1 cellular context compared by ENCODE assay signal in the genomic region with DNA sequence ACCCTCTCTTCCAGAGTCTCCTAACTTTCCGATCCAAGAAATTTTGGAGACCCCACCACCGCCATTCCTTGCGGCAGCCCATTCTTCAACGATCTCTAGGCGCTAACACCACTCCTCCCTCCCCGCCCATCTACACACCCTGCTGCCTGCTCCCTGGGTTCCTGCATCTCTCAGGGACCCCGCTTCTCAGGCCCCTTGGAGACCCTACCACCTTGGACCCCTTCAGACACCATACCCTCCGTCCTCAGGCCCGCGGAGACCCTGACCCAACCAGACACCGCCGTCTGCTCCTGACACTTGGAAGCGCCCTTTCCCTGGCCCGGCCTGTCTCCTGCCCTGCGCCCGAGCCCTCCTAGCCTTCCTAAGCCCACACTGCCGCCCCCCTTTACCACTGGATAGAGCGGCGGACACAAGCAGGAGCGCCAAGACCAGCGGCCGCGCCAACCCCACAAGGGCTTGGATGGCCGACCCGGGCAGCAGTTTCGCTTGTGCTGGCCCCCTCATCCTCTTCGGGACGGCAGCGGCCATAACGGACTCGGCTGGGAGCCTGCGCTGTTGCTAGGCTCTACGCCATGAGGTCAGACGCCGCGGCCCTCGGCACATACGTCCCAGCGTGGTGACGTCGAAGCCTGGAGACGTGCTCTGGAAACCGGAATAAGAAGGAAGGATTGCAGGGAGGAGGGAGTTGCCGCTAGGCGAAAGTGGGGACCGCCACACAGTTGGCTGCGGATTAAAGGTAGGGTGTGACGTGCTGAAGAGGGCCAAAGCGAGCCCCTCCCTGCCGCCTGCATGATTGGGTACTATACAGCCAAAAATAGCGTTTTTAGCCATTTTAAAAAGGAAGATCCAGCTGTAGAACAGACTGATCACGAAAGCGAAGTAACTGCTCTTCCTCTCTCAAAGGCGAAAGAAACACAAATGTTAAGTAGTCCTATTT.
A peak's percentile ranks its signal among the peaks of the same experiment; 100 is the strongest.
TF ChIP-seq lines count a peak whose summit lies in the region.

C5orf15 (minus strand) TSS at position 569 of the 937 bp plus-strand sequence; CDS start at position 528, 41 bp downstream.

TF ChIP-seq in K562, 482 proteins besides CTCF, POLR2A, EP300 and RAD21 (continued from another document and continues in another):
- TF ChIP-seq, protein P1, sequence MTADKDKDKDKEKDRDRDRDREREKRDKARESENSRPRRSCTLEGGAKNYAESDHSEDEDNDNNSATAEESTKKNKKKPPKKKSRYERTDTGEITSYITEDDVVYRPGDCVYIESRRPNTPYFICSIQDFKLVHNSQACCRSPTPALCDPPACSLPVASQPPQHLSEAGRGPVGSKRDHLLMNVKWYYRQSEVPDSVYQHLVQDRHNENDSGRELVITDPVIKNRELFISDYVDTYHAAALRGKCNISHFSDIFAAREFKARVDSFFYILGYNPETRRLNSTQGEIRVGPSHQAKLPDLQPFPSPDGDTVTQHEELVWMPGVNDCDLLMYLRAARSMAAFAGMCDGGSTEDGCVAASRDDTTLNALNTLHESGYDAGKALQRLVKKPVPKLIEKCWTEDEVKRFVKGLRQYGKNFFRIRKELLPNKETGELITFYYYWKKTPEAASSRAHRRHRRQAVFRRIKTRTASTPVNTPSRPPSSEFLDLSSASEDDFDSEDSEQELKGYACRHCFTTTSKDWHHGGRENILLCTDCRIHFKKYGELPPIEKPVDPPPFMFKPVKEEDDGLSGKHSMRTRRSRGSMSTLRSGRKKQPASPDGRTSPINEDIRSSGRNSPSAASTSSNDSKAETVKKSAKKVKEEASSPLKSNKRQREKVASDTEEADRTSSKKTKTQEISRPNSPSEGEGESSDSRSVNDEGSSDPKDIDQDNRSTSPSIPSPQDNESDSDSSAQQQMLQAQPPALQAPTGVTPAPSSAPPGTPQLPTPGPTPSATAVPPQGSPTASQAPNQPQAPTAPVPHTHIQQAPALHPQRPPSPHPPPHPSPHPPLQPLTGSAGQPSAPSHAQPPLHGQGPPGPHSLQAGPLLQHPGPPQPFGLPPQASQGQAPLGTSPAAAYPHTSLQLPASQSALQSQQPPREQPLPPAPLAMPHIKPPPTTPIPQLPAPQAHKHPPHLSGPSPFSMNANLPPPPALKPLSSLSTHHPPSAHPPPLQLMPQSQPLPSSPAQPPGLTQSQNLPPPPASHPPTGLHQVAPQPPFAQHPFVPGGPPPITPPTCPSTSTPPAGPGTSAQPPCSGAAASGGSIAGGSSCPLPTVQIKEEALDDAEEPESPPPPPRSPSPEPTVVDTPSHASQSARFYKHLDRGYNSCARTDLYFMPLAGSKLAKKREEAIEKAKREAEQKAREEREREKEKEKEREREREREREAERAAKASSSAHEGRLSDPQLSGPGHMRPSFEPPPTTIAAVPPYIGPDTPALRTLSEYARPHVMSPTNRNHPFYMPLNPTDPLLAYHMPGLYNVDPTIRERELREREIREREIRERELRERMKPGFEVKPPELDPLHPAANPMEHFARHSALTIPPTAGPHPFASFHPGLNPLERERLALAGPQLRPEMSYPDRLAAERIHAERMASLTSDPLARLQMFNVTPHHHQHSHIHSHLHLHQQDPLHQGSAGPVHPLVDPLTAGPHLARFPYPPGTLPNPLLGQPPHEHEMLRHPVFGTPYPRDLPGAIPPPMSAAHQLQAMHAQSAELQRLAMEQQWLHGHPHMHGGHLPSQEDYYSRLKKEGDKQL (CRISPR knock-in tag; IDR thresholded peaks at IDR 0.05; ENCODE audit: borderline replicate concordance): no peak
- no peak for TF ChIP-seq MTA2 (IDR thresholded peaks at IDR 0.05; ENCODE audit: low read depth)
- no peak; the same call in 1 of the 2 replicates for TF ChIP-seq ZBTB7A (IDR thresholded peaks at IDR 0.05; ENCODE audit: borderline replicate concordance, control insufficient read depth, low read depth, low read length)
- TF ChIP-seq, protein P2, sequence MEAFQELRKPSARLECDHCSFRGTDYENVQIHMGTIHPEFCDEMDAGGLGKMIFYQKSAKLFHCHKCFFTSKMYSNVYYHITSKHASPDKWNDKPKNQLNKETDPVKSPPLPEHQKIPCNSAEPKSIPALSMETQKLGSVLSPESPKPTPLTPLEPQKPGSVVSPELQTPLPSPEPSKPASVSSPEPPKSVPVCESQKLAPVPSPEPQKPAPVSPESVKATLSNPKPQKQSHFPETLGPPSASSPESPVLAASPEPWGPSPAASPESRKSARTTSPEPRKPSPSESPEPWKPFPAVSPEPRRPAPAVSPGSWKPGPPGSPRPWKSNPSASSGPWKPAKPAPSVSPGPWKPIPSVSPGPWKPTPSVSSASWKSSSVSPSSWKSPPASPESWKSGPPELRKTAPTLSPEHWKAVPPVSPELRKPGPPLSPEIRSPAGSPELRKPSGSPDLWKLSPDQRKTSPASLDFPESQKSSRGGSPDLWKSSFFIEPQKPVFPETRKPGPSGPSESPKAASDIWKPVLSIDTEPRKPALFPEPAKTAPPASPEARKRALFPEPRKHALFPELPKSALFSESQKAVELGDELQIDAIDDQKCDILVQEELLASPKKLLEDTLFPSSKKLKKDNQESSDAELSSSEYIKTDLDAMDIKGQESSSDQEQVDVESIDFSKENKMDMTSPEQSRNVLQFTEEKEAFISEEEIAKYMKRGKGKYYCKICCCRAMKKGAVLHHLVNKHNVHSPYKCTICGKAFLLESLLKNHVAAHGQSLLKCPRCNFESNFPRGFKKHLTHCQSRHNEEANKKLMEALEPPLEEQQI (IDR thresholded peaks at IDR 0.05): no peak
- no peak for TF ChIP-seq NCOA4 (IDR thresholded peaks at IDR 0.05; ENCODE audit: partially characterized antibody)
- no peak for TF ChIP-seq CEBPB (tag; IDR thresholded peaks at IDR 0.05)
- no peak for TF ChIP-seq FOSL1 (tag; conservative IDR thresholded peaks at IDR 0.05)
- TF ChIP-seq ZNF507 (tag; conservative IDR thresholded peaks at IDR 0.05): no peak
- 0 out of 2 replicates have a peak, but pooled peaks have one; percentile 10 for TF ChIP-seq BCOR (IDR thresholded peaks at IDR 0.05)
- TF ChIP-seq, protein P3, sequence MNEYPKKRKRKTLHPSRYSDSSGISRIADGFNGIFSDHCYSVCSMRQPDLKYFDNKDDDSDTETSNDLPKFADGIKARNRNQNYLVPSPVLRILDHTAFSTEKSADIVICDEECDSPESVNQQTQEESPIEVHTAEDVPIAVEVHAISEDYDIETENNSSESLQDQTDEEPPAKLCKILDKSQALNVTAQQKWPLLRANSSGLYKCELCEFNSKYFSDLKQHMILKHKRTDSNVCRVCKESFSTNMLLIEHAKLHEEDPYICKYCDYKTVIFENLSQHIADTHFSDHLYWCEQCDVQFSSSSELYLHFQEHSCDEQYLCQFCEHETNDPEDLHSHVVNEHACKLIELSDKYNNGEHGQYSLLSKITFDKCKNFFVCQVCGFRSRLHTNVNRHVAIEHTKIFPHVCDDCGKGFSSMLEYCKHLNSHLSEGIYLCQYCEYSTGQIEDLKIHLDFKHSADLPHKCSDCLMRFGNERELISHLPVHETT (CRISPR knock-in tag; conservative IDR thresholded peaks at IDR 0.05 in 1 of 2, IDR thresholded peaks at IDR 0.05 in 1 of 2): no peak
- TF ChIP-seq RB1 (IDR thresholded peaks at IDR 0.05; ENCODE audit: low read depth): peak; percentile 66
- TF ChIP-seq MAFK (IDR thresholded peaks at IDR 0.05; ENCODE audit: low read length): no peak
- no peak for TF ChIP-seq HNRNPUL1 (IDR thresholded peaks at IDR 0.05; ENCODE audit: low read length)
- no peak for TF ChIP-seq ZFP30 (CRISPR knock-in tag; IDR thresholded peaks at IDR 0.05; ENCODE audit: borderline replicate concordance)
- TF ChIP-seq, protein P4, sequence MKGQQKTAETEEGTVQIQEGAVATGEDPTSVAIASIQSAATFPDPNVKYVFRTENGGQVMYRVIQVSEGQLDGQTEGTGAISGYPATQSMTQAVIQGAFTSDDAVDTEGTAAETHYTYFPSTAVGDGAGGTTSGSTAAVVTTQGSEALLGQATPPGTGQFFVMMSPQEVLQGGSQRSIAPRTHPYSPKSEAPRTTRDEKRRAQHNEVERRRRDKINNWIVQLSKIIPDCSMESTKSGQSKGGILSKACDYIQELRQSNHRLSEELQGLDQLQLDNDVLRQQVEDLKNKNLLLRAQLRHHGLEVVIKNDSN (CRISPR knock-in tag; IDR thresholded peaks at IDR 0.05): peak; percentile 34; the same call in 1 of the 2 replicates
- TF ChIP-seq GATA2 (CRISPR knock-in tag; IDR thresholded peaks at IDR 0.05): no peak
- TF ChIP-seq CAMTA2 (CRISPR knock-in tag; conservative IDR thresholded peaks at IDR 0.05): no peak
- TF ChIP-seq JUNB (CRISPR knock-in tag; conservative IDR thresholded peaks at IDR 0.05): no peak
- TF ChIP-seq IRF9 (tag; IDR thresholded peaks at IDR 0.05): no peak
- no peak for TF ChIP-seq GATAD2B (IDR thresholded peaks at IDR 0.05; ENCODE audit: borderline replicate concordance)
- TF ChIP-seq, protein P5, sequence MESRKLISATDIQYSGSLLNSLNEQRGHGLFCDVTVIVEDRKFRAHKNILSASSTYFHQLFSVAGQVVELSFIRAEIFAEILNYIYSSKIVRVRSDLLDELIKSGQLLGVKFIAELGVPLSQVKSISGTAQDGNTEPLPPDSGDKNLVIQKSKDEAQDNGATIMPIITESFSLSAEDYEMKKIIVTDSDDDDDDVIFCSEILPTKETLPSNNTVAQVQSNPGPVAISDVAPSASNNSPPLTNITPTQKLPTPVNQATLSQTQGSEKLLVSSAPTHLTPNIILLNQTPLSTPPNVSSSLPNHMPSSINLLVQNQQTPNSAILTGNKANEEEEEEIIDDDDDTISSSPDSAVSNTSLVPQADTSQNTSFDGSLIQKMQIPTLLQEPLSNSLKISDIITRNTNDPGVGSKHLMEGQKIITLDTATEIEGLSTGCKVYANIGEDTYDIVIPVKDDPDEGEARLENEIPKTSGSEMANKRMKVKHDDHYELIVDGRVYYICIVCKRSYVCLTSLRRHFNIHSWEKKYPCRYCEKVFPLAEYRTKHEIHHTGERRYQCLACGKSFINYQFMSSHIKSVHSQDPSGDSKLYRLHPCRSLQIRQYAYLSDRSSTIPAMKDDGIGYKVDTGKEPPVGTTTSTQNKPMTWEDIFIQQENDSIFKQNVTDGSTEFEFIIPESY (CRISPR knock-in tag; IDR thresholded peaks at IDR 0.05): no peak
- no peak for TF ChIP-seq MLX (CRISPR knock-in tag; conservative IDR thresholded peaks at IDR 0.05)
- TF ChIP-seq CREBBP (IDR thresholded peaks at IDR 0.05; ENCODE audit: low read depth, low read length): no peak
- no peak for TF ChIP-seq BDP1 (IDR thresholded peaks at IDR 0.05; ENCODE audit: insufficient read depth, insufficient read length)
- peak; percentile 79 for TF ChIP-seq JUND (IDR thresholded peaks at IDR 0.05; ENCODE audit: borderline replicate concordance, low read depth, low read length)
- peak; percentile 26; the same call in 1 of the 3 replicates for TF ChIP-seq JUND (tag; IDR thresholded peaks at IDR 0.05; ENCODE audit: borderline replicate concordance, low read depth, low read length)
- TF ChIP-seq MNT (conservative IDR thresholded peaks at IDR 0.05): peak; percentile 84 to 90
- TF ChIP-seq ARID2 (IDR thresholded peaks at IDR 0.05): no peak
- TF ChIP-seq OTX1 (CRISPR knock-in tag; IDR thresholded peaks at IDR 0.05): no peak
- TF ChIP-seq, protein P6, sequence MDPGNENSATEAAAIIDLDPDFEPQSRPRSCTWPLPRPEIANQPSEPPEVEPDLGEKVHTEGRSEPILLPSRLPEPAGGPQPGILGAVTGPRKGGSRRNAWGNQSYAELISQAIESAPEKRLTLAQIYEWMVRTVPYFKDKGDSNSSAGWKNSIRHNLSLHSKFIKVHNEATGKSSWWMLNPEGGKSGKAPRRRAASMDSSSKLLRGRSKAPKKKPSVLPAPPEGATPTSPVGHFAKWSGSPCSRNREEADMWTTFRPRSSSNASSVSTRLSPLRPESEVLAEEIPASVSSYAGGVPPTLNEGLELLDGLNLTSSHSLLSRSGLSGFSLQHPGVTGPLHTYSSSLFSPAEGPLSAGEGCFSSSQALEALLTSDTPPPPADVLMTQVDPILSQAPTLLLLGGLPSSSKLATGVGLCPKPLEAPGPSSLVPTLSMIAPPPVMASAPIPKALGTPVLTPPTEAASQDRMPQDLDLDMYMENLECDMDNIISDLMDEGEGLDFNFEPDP (CRISPR knock-in tag; IDR thresholded peaks at IDR 0.05): 0 out of 2 replicates have a peak, but pooled peaks have one; percentile 34
- no peak for TF ChIP-seq PHF21A (IDR thresholded peaks at IDR 0.05; ENCODE audit: borderline replicate concordance, low read depth)
- no peak for TF ChIP-seq ZNF197 (CRISPR knock-in tag; IDR thresholded peaks at IDR 0.05; ENCODE audit: low read depth)
- TF ChIP-seq BRCA1 (IDR thresholded peaks at IDR 0.05): no peak
- TF ChIP-seq BRCA1 (CRISPR knock-in tag; IDR thresholded peaks at IDR 0.05): no peak
- TF ChIP-seq CBFB (CRISPR knock-in tag; IDR thresholded peaks at IDR 0.05): no peak
- TF ChIP-seq CBX2 (IDR thresholded peaks at IDR 0.05; ENCODE audit: insufficient read depth, low read length, poor library complexity, severe bottlenecking): no peak
- TF ChIP-seq, protein P7, sequence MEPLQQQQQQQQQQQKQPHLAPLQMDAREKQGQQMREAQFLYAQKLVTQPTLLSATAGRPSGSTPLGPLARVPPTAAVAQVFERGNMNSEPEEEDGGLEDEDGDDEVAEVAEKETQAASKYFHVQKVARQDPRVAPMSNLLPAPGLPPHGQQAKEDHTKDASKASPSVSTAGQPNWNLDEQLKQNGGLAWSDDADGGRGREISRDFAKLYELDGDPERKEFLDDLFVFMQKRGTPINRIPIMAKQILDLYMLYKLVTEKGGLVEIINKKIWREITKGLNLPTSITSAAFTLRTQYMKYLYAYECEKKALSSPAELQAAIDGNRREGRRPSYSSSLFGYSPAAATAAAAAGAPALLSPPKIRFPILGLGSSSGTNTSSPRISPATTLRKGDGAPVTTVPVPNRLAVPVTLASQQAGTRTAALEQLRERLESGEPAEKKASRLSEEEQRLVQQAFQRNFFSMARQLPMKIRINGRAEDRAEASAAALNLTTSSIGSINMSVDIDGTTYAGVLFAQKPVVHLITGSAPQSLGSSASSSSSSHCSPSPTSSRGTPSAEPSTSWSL (CRISPR knock-in tag; IDR thresholded peaks at IDR 0.05; ENCODE audit: borderline replicate concordance): no peak
